9 cellular contexts compared by ENCODE assay signal in the genomic region with DNA sequence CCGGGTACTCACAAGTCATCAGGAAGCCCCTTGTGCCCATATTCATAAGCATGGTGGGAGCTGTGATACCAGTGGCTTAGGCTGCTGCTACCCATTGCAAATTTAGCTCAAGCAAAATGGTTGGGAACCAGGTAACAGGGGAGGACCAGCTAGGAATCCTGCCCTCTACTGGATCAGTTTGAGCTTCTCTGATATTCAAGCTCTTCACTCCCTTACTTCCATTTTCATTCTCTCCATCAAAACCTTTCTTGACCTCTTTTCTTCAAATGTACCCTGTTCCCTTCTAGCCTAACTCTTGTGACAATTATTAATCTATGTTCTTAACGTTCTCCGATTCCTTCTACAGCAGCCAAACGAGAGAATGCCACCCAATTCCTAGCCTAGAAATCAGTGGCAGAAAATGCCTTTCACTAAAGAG. TPM values are rescaled to one million over a fixed set of nuclear protein-coding genes. Genes with fewer than 3 reads are reported as not detected.
DNase-seq lines count a peak whose midpoint lies in the region; ATAC-seq and TF ChIP-seq lines count a peak whose summit lies in the region.
"Had no signal": no experiment of that assay in that cellular context is flagged by ENCODE, and none has a peak within 500 bp of the region (broad histone marks: within the 10 kb centered on the region; RNA-seq: fewer than 3 reads in every experiment).

No MANE protein-coding gene starts in this region.

- no peaks in the 10 kb centered on the region for H3K9me3 Mint-ChIP-seq in CD4-positive, alpha-beta T cell
- H3K9me3 Mint-ChIP-seq in activated naive CD8-positive, alpha-beta T cell treated with anti-CD3 and anti-CD28 coated beads, Interleukin-2, amount 50 U/mL, for 24 hours: no peaks in the 10 kb centered on the region

- CTCF ChIA-PET in CD4-positive, alpha-beta T cell (lab: Charles Lee): interaction anchor here (0.7 to 2.8 kb wide), 10 partner anchors 9 to 165 kb away, joined by 3 to 19 read pairs (median 4); a partner anchor contains a TSS

- no peaks in the 10 kb centered on the region for H3K9me3 ChIP-seq in CD4-positive, alpha-beta T cell (ENCODE audit: control insufficient read depth, low read length)

- no peaks in the 10 kb centered on the region for H3K27me3 Mint-ChIP-seq in CD4-positive, alpha-beta T cell
- no peaks in the 10 kb centered on the region for H3K27me3 Mint-ChIP-seq in activated naive CD8-positive, alpha-beta T cell treated with anti-CD3 and anti-CD28 coated beads, Interleukin-2, amount 50 U/mL, for 24 hours

- POLR2A ChIA-PET in CD4-positive, alpha-beta T cell (lab: Charles Lee): interaction anchor here (0.6 to 2.5 kb wide), 6 partner anchors 10 to 296 kb away, joined by 3 to 23 read pairs (median 5); a partner anchor contains a TSS

- intact Hi-C loops in CD4-positive, alpha-beta T cell (cut with DNase I, micrococcal nuclease): loop anchor here in 1 of 2 experiments (5.0 kb wide), 1 partner anchor 142 kb away; no protein-coding TSS in a partner anchor

- ATAC-seq in CD4-positive, alpha-beta T cell (ENCODE audit: poor library complexity): peak; percentile 92
- ATAC-seq in GM18502 (IDR thresholded peaks at IDR 0.05; ENCODE audit: poor library complexity, unreplicated experiment): peak; percentile 58
- peak; percentile 88 for ATAC-seq in activated naive CD8-positive, alpha-beta T cell treated with anti-CD3 and anti-CD28 coated beads, Interleukin-2, amount 50 U/mL, for 24 hours
- no peak for ATAC-seq in GM19324 (IDR thresholded peaks at IDR 0.05; ENCODE audit: low FRiP score, unreplicated experiment)

- no peak overlapping the region for H3K27ac ChIP-seq in CD4-positive, alpha-beta T cell (ENCODE audit: low read depth, low read length)

- TF ChIP-seq CTCF in CD4-positive, alpha-beta T cell (IDR thresholded peaks at IDR 0.05): peak; percentile 42

- H3K27me3 ChIP-seq in CD4-positive, alpha-beta T cell (ENCODE audit: control insufficient read depth, insufficient read depth, low read length): no peaks in the 10 kb centered on the region

- DNase-seq in CD4-positive, alpha-beta T cell: peak in 3 of 10 experiments; percentile 2 to 14 (median 8)
- peak; percentile 24 for DNase-seq in NCI-H510A treated with DMSO at 0.1 percent for 48 hours (lab: John Stamatoyannopoulos, UW)
- DNase-seq in activated naive CD8-positive, alpha-beta T cell treated with anti-CD3 and anti-CD28 coated beads, Interleukin-2, amount 50 U/mL, for 24 hours: no peak
- peak; percentile 17 for DNase-seq in kidney glomerular epithelial cell (lab: John Stamatoyannopoulos, UW)
- DNase-seq in Ammon's horn (ENCODE audit: low spot score): no peak
- DNase-seq in effector CD8-positive, alpha-beta T cell (lab: John Stamatoyannopoulos, UW): no peak
- DNase-seq: right cardiac atrium had no signal

- no peak overlapping the region for H3K4me3 Mint-ChIP-seq in CD4-positive, alpha-beta T cell
- no peak overlapping the region for H3K4me3 Mint-ChIP-seq in activated naive CD8-positive, alpha-beta T cell treated with anti-CD3 and anti-CD28 coated beads, Interleukin-2, amount 50 U/mL, for 24 hours

- peaks cover 6% of the 10 kb centered on the region for H3K4me1 Mint-ChIP-seq in CD4-positive, alpha-beta T cell (ENCODE audit: low read depth)
- peaks cover 16% of the 10 kb centered on the region for H3K4me1 Mint-ChIP-seq in activated naive CD8-positive, alpha-beta T cell treated with anti-CD3 and anti-CD28 coated beads, Interleukin-2, amount 50 U/mL, for 24 hours

- H3K27ac Mint-ChIP-seq in CD4-positive, alpha-beta T cell: peak overlapping the region; percentile 70
- peak overlapping the region; percentile 70 for H3K27ac Mint-ChIP-seq in activated naive CD8-positive, alpha-beta T cell treated with anti-CD3 and anti-CD28 coated beads, Interleukin-2, amount 50 U/mL, for 24 hours

- peaks cover 86% of the 10 kb centered on the region for H3K36me3 Mint-ChIP-seq in CD4-positive, alpha-beta T cell (ENCODE audit: low read depth)
- peaks cover 63% of the 10 kb centered on the region for H3K36me3 Mint-ChIP-seq in activated naive CD8-positive, alpha-beta T cell treated with anti-CD3 and anti-CD28 coated beads, Interleukin-2, amount 50 U/mL, for 24 hours (ENCODE audit: low read depth)

RNA-seq across cellular contexts. Expression of a gene that starts 9.7 kb away (rescaled TPM):
- 10 to 100 TPM; 65.5 to 67.6 TPM for total RNA-seq in CD4-positive, alpha-beta T cell

RNA-seq across cellular contexts. Expression of a gene that starts 50.5 kb away (rescaled TPM):
- total RNA-seq in CD4-positive, alpha-beta T cell: 10 to 100 TPM; 14.3 to 16.3 TPM

Comparison
In these comparisons a context has a peak if more than half of its experiments do, and no peak if none do; other contexts are left out.
1. DNase-seq: peak in NCI-H510A treated with DMSO at 0.1 percent for 48 hours (single experiment) and kidney glomerular epithelial cell (single experiment); none in activated naive CD8-positive, alpha-beta T cell treated with anti-CD3 and anti-CD28 coated beads, Interleukin-2, amount 50 U/mL, for 24 hours (single experiment), Ammon's horn (single experiment) and effector CD8-positive, alpha-beta T cell (single experiment).